ENCODE assay signal across 18 cellular contexts in genomic region chr1:184422490-184423233, GRCh38. TPM values are rescaled to one million over a fixed set of nuclear protein-coding genes. Genes with fewer than 3 reads are reported as not detected.
"Had no signal": no experiment of that assay in that cellular context is flagged by ENCODE, and none has a peak within 500 bp of the region (broad histone marks: within the 10 kb centered on the region; RNA-seq: fewer than 3 reads in every experiment).

No MANE protein-coding gene starts in this region.

- H3K9me3 Mint-ChIP-seq: activated naive CD8-positive, alpha-beta T cell treated with anti-CD3 and anti-CD28 coated beads, Interleukin-2, amount 10 ng/mL, durations not matched to agents 7 days and 5 days; T-helper 2 cell treated with Interferon-gamma antibody and Interleukin-4, amounts not matched to agents 5 μg/mL and 100 μg/mL, for 36 hours had no signal

- H3K27me3 ChIP-seq: heart right ventricle, spleen had no signal

- H3K27ac Mint-ChIP-seq: activated naive CD8-positive, alpha-beta T cell treated with anti-CD3 and anti-CD28 coated beads, Interleukin-2, amount 10 ng/mL, durations not matched to agents 7 days and 5 days; naive thymus-derived CD4-positive, alpha-beta T cell; stimulated activated naive B cell treated with anti-CD40 and anti-IgM and Interleukin-4, amounts not matched to agents 10 μg/mL and 1 μg/mL and 100 μg/mL, for 72 hours; T-helper 2 cell treated with Interferon-gamma antibody and Interleukin-4, amounts not matched to agents 5 μg/mL and 100 μg/mL, for 36 hours had no signal

- H3K4me3 ChIP-seq: heart right ventricle, spleen had no signal

- H3K27ac ChIP-seq: spleen had no signal

- H3K36me3 Mint-ChIP-seq: activated naive CD8-positive, alpha-beta T cell treated with anti-CD3 and anti-CD28 coated beads, Interleukin-2, amount 10 ng/mL, durations not matched to agents 7 days and 5 days; mesothelial cell of epicardium; naive thymus-derived CD4-positive, alpha-beta T cell; stimulated activated naive B cell treated with anti-CD40 and anti-IgM and Interleukin-4, amounts not matched to agents 10 μg/mL and 1 μg/mL and 100 μg/mL, for 72 hours had no signal

- H3K27me3 Mint-ChIP-seq: activated naive CD8-positive, alpha-beta T cell treated with anti-CD3 and anti-CD28 coated beads, Interleukin-2, amount 10 ng/mL, durations not matched to agents 7 days and 5 days; stimulated activated naive B cell treated with anti-CD40 and anti-IgM and Interleukin-4, amounts not matched to agents 10 μg/mL and 1 μg/mL and 100 μg/mL, for 72 hours had no signal

- H3K4me3 Mint-ChIP-seq: activated naive CD8-positive, alpha-beta T cell treated with anti-CD3 and anti-CD28 coated beads, Interleukin-2, amount 10 ng/mL, durations not matched to agents 7 days and 5 days; mesothelial cell of epicardium; naive thymus-derived CD4-positive, alpha-beta T cell; stimulated activated naive B cell treated with anti-CD40 and anti-IgM and Interleukin-4, amounts not matched to agents 10 μg/mL and 1 μg/mL and 100 μg/mL, for 72 hours; T-helper 2 cell treated with Interferon-gamma antibody and Interleukin-4, amounts not matched to agents 5 μg/mL and 100 μg/mL, for 36 hours had no signal

- DNase-seq: activated CD4-positive, alpha-beta T cell treated with anti-CD3 and anti-CD28 coated beads, Interleukin-2, amount 50 U/mL, for 4 hours; activated gamma-delta T cell treated with Interleukin-2 at 50 U/mL for 16 hours; activated naive CD8-positive, alpha-beta T cell treated with anti-CD3 and anti-CD28 coated beads, Interleukin-2, amount 10 ng/mL, durations not matched to agents 7 days and 5 days; activated T-cell treated with anti-CD3 and anti-CD28 coated beads, Interleukin-2, amount 50 U/mL, for 48 hours; aorta; heart right ventricle; kidney; naive thymus-derived CD4-positive, alpha-beta T cell; posterior cingulate gyrus; right cardiac atrium; spleen; stimulated activated CD4-positive, alpha-beta T cell treated with anti-CD3 and anti-CD28 coated beads, Interleukin-1b, Interleukin-23, amount 100 ng/mL, for 48 hours; stimulated activated naive B cell treated with anti-CD40 and anti-IgM and Interleukin-4, amounts not matched to agents 10 μg/mL and 1 μg/mL and 100 μg/mL, for 72 hours; substantia nigra; trophoblast cell had no signal

- H3K36me3 ChIP-seq: spleen had no signal

- ATAC-seq: activated CD4-positive, CD25-positive, alpha-beta regulatory T cell treated with anti-CD3 and anti-CD28 coated beads, Interleukin-2, amount 50 U/mL, for 24 hours; heart right ventricle; naive thymus-derived CD4-positive, alpha-beta T cell; right cardiac atrium; stimulated activated naive B cell treated with anti-CD40 and anti-IgM and Interleukin-4, amounts not matched to agents 10 μg/mL and 1 μg/mL and 100 μg/mL, for 72 hours had no signal

- H3K9me3 ChIP-seq: heart right ventricle, spleen had no signal

RNA-seq across cellular contexts. Expression of gene C1orf21, which starts 35.8 kb away (rescaled TPM):
- polyA plus RNA-seq: naive thymus-derived CD4-positive, alpha-beta T cell had no signal
